Comparison of ENCODE assay signal across 15 cellular contexts in the genomic region with DNA sequence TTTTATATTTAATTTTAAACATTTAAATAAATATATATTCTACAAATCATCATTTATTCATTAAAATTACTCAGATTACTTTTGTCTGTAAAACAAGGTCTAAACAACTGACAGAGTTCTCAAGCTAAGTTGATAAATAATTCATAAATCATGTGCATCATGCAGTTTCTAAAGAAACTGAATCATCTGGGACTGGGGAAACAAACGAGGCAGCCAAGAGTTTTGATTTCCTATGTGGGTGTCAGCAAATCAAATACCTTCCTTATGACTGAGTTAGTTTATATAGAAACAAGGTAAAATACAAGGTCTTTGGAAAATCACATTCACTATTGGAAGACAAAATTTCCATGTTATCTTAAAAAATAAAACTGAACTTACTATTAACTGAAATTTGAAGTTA.
DNase-seq lines count a peak whose midpoint lies in the region; ATAC-seq, FAIRE-seq and TF ChIP-seq lines count a peak whose summit lies in the region.
"Had no signal": no experiment of that assay in that cellular context is flagged by ENCODE, and none has a peak within 500 bp of the region (broad histone marks: within the 10 kb centered on the region; RNA-seq: fewer than 3 reads in every experiment).

No MANE protein-coding gene starts in this region.

- TF ChIP-seq EP300 in suprapubic skin (IDR thresholded peaks at IDR 0.05), result no peak

- H2AK5ac ChIP-seq in IMR-90 (ENCODE audit: low read depth, low read length), result no peak overlapping the region

- H3K56ac ChIP-seq in IMR-90 (ENCODE audit: extremely low read depth, insufficient read depth, low read length), result no peak overlapping the region

- CTCF ChIA-PET in IMR-90 (lab: Yijun Ruan, JAX), result interaction anchor here (0.7 kb wide), 1 partner anchor 10 kb away, joined by 4 read pairs; no protein-coding TSS in a partner anchor

- no peak for TF ChIP-seq RAD21 in IMR-90 (IDR thresholded peaks at IDR 0.05; ENCODE audit: low read length)

- no peak overlapping the region for H2AK9ac ChIP-seq in IMR-90 (replicated peaks; ENCODE audit: low read depth, low read length, poor library complexity)

- H3K23ac ChIP-seq in IMR-90 (ENCODE audit: low read depth, low read length), result no peak overlapping the region

- peaks cover 89% of the 10 kb centered on the region for H3K79me2 ChIP-seq in ACC112 (ENCODE audit: control insufficient read depth, insufficient read depth, low read length, unreplicated experiment)

- H3K4me1 ChIP-seq in ACC112 (ENCODE audit: control insufficient read depth, insufficient read depth, low read length, unreplicated experiment) (peaks cover 74% of the 10 kb centered on the region), IMR-90 (ENCODE audit: control insufficient read depth, insufficient read depth, low read length) (peaks cover 21% of the 10 kb centered on the region), left lung (no peaks in the 10 kb centered on the region), suprapubic skin (no peaks in the 10 kb centered on the region)

- intact Hi-C loops in IMR-90 (cut with micrococcal nuclease), result no loop called here
- intact Hi-C loops in left lung (cut with DNase I), result no loop called here

- dilution Hi-C loops in IMR-90 (cut with HindIII; ENCODE audit: low sequenced_read_pairs, unreplicated experiment), result no loop called here

- H4K91ac ChIP-seq in IMR-90 (ENCODE audit: insufficient read depth, low read depth, low read length), result no peak overlapping the region

- H2AFZ ChIP-seq in ACC112 (ENCODE audit: low read length, unreplicated experiment) (no peak overlapping the region), IMR-90 (replicated peaks; ENCODE audit: low read length, poor library complexity) (no peak overlapping the region)

- TF ChIP-seq POLR2A in IMR-90 (IDR thresholded peaks at IDR 0.05; ENCODE audit: low read depth, low read length) (no peak), suprapubic skin (IDR thresholded peaks at IDR 0.05) (no peak)

- H2BK120ac ChIP-seq in IMR-90 (ENCODE audit: low read depth, low read length), result no peak overlapping the region

- H3K27me3 ChIP-seq in ACC112 (ENCODE audit: insufficient read depth, low read length), result no peaks in the 10 kb centered on the region
- H3K27me3 ChIP-seq in IMR-90 (ENCODE audit: control insufficient read depth, insufficient read depth, low read length), result no peaks in the 10 kb centered on the region
- H3K27me3 ChIP-seq in brain microvascular endothelial cell (replicated peaks), result no peaks in the 10 kb centered on the region
- no peaks in the 10 kb centered on the region for H3K27me3 ChIP-seq in left lung
- no peaks in the 10 kb centered on the region for H3K27me3 ChIP-seq in suprapubic skin

- H3K4me2 ChIP-seq in IMR-90 (ENCODE audit: low read depth, low read length), result no peak overlapping the region

- H3K9ac ChIP-seq in IMR-90 (ENCODE audit: low read depth, low read length), result no peak overlapping the region

- H2BK15ac ChIP-seq in IMR-90 (ENCODE audit: low read depth, low read length), result no peak overlapping the region

- POLR2A ChIA-PET in IMR-90 (lab: Charles Lee; ENCODE audit: unreplicated experiment), result no interaction called here

- TF ChIP-seq CTCF in IMR-90 (conservative IDR thresholded peaks at IDR 0.05; ENCODE audit: low read depth, low read length) (no peak), brain microvascular endothelial cell (IDR thresholded peaks at IDR 0.05; ENCODE audit: low read depth, low read length, missing control alignments) (no peak), left lung (IDR thresholded peaks at IDR 0.05) (no peak), suprapubic skin (IDR thresholded peaks at IDR 0.05) (no peak)

- peak; percentile 19; the same call in 1 of the 2 replicates for ATAC-seq in IMR-90 (ENCODE audit: low read depth)
- no peak for ATAC-seq in left lung
- no peak for ATAC-seq in GM21367 (IDR thresholded peaks at IDR 0.05; ENCODE audit: unreplicated experiment)
- ATAC-seq: stimulated activated naive B cell treated with anti-CD40 and anti-IgM and Interleukin-4, amounts not matched to agents 10 μg/mL and 1 μg/mL and 100 μg/mL, for 72 hours had no signal

- H3K79me1 ChIP-seq in IMR-90 (ENCODE audit: low read depth in 1 of 2, low read length in 2 of 2), result peaks cover 0 to 63% of the 10 kb centered on the region in 2 experiments; a peak in 2 of 4 replicates

- no CpG with 5 or more reads among the region's 1 CpG for WGBS in IMR-90 (ENCODE audit: extremely low coverage in 2 of 2, insufficient read length in 1 of 2), 2 experiments
- WGBS in suprapubic skin, result 13% methylated on average over 1 of the region's 1 CpG

- peak overlapping the region; percentile 49 for H2BK5ac ChIP-seq in IMR-90 (ENCODE audit: low read depth, low read length, poor library complexity, severe bottlenecking)

- H3K4ac ChIP-seq in IMR-90 (ENCODE audit: low read depth, low read length), result no peak overlapping the region

- no peak overlapping the region for H4K8ac ChIP-seq in IMR-90 (ENCODE audit: low read depth in 2 of 2, low read length in 2 of 2)

- in situ Hi-C loops in IMR-90 (cut with MboI; ENCODE audit: low sequenced_read_pairs) (no loop called here), brain microvascular endothelial cell (cut with HindIII; ENCODE audit: low pct_ligation_motif_present, low sequenced_read_pairs) (no loop called here)

- DNase-seq in IMR-90, result peak; percentile 84
- DNase-seq in brain microvascular endothelial cell, result peak; percentile 65
- no peak for DNase-seq in left lung
- no peak for DNase-seq in suprapubic skin (ENCODE audit: low spot score in 2 of 2)
- no peak for DNase-seq in T-helper 2 cell
- DNase-seq: activated CD4-positive, alpha-beta T cell treated with anti-CD3 and anti-CD28 coated beads for 1 hour; activated effector memory CD4-positive, alpha-beta T cell treated with Interleukin-2 at 50 U/mL for 16 hours; cerebellar nuclear complex; GDM1; KG1; SHP77 treated with DMSO at 0.1 percent for 48 hours; stimulated activated naive B cell treated with anti-CD40 and anti-IgM and Interleukin-4, amounts not matched to agents 10 μg/mL and 1 μg/mL and 100 μg/mL, for 72 hours had no signal

- H4K20me1 ChIP-seq in IMR-90 (ENCODE audit: insufficient read depth, low read length), result peaks cover 64% of the 10 kb centered on the region

- H2BK20ac ChIP-seq in IMR-90 (ENCODE audit: low read depth, low read length), result no peak overlapping the region

- H3K4me3 ChIP-seq in ACC112 (ENCODE audit: low read depth, low read length) (peak overlapping the region; percentile 28; the same call in 1 of the 2 replicates), IMR-90 (ENCODE audit: insufficient read depth, low read depth, low read length) (no peak overlapping the region), brain microvascular endothelial cell (ENCODE audit: low read depth, low read length) (no peak overlapping the region), left lung (no peak overlapping the region), suprapubic skin (no peak overlapping the region)

- H3K18ac ChIP-seq in IMR-90 (ENCODE audit: low read depth, low read length), result no peak overlapping the region

- no peak overlapping the region for H3K14ac ChIP-seq in IMR-90 (replicated peaks; ENCODE audit: low read depth, low read length)

- peak; percentile 38 for FAIRE-seq in islet of Langerhans (lab: Jason Lieb, UNC)

- H3K27ac ChIP-seq in ACC112 (ENCODE audit: low read depth, low read length) (peak overlapping the region; percentile 87), IMR-90 (ENCODE audit: insufficient read depth, low read length) (no peak overlapping the region), brain microvascular endothelial cell (peak overlapping the region; percentile 54), left lung (no peak overlapping the region), suprapubic skin (no peak overlapping the region)

- BruUV-seq in IMR-90 (replicated peaks; lab: Mats Ljungman, UMichigan), result no TSS peak

- no peaks in the 10 kb centered on the region for H3K9me3 ChIP-seq in IMR-90 (ENCODE audit: control insufficient read depth, insufficient read depth, low read length)
- H3K9me3 ChIP-seq in left lung, result no peaks in the 10 kb centered on the region
- no peaks in the 10 kb centered on the region for H3K9me3 ChIP-seq in suprapubic skin

- no peak overlapping the region for H4K5ac ChIP-seq in IMR-90 (ENCODE audit: low read depth, low read length)

- H3K9me1 ChIP-seq in IMR-90 (ENCODE audit: insufficient read depth, low read length), result peaks cover 15% of the 10 kb centered on the region

- H3K36me3 ChIP-seq in ACC112 (ENCODE audit: insufficient read depth, low read length), result no peaks in the 10 kb centered on the region
- peaks cover 2% of the 10 kb centered on the region; the same call in 1 of the 2 replicates for H3K36me3 ChIP-seq in IMR-90 (ENCODE audit: control insufficient read depth, insufficient read depth, low read length)
- no peaks in the 10 kb centered on the region for H3K36me3 ChIP-seq in brain microvascular endothelial cell (replicated peaks)
- H3K36me3 ChIP-seq in left lung, result no peaks in the 10 kb centered on the region
- no peaks in the 10 kb centered on the region for H3K36me3 ChIP-seq in suprapubic skin

TF ChIP-seq in IMR-90, 13 proteins besides CTCF, POLR2A, EP300 and RAD21:
- TF ChIP-seq RCOR1 (IDR thresholded peaks at IDR 0.05; ENCODE audit: insufficient replicate concordance, low read length) (no peak), CEBPB (IDR thresholded peaks at IDR 0.05; ENCODE audit: low read depth, low read length) (0 out of 2 replicates have a peak, but pooled peaks have one; percentile 4), MAFK (IDR thresholded peaks at IDR 0.05; ENCODE audit: low read depth, low read length) (peak; percentile 34; the same call in 1 of the 2 replicates)

Comparison
In these comparisons a context has a peak if more than half of its experiments do, and no peak if none do; other contexts are left out.
1. H3K27ac ChIP-seq: peak in ACC112 (single experiment) and brain microvascular endothelial cell (single experiment); none in IMR-90 (single experiment), left lung (0 of 2) and suprapubic skin (single experiment).
2. DNase-seq: peak in IMR-90 (single experiment) and brain microvascular endothelial cell (single experiment); none in left lung (0 of 2), suprapubic skin (0 of 2) and T-helper 2 cell (0 of 5).